In genomic region chr16:67801889-67802288, GRCh38 we compare ENCODE assay signal across 14 cellular contexts. TPM values are rescaled to one million over a fixed set of nuclear protein-coding genes. Genes with fewer than 3 reads are reported as not detected.
DNase-seq lines count a peak whose midpoint lies in the region; ATAC-seq, FAIRE-seq and TF ChIP-seq lines count a peak whose summit lies in the region.
"Had no signal": no experiment of that assay in that cellular context is flagged by ENCODE, and none has a peak within 500 bp of the region (broad histone marks: within the 10 kb centered on the region; RNA-seq: fewer than 3 reads in every experiment).

No MANE protein-coding gene starts in this region.

- peaks cover 44% of the 10 kb centered on the region for H3K4me1 Mint-ChIP-seq in T-helper 2 cell treated with Interferon-gamma antibody and Interleukin-4, amounts not matched to agents 5 μg/mL and 100 μg/mL, for 36 hours (ENCODE audit: low read depth)

- FAIRE-seq in GM12892 (lab: Jason Lieb, UNC): peak; percentile 30

- no peak for ATAC-seq in activated naive CD4-positive, alpha-beta T cell treated with anti-CD3 and anti-CD28 coated beads, Interleukin-2, amount 50 U/mL, for 72 hours
- ATAC-seq: left lobe of liver, right cardiac atrium had no signal

- peak overlapping the region; percentile 69 for H3K27ac Mint-ChIP-seq in T-helper 2 cell treated with Interferon-gamma antibody and Interleukin-4, amounts not matched to agents 5 μg/mL and 100 μg/mL, for 36 hours
- peak overlapping the region; percentile 42 to 93 for H3K27ac Mint-ChIP-seq in activated naive CD4-positive, alpha-beta T cell treated with anti-CD3 and anti-CD28 coated beads, Interleukin-2, amount 50 U/mL, for 72 hours
- H3K27ac Mint-ChIP-seq: nephron had no signal

- peaks cover 54% of the 10 kb centered on the region for H3K36me3 Mint-ChIP-seq in T-helper 2 cell treated with Interferon-gamma antibody and Interleukin-4, amounts not matched to agents 5 μg/mL and 100 μg/mL, for 36 hours (ENCODE audit: low read depth)
- H3K36me3 Mint-ChIP-seq in activated naive CD4-positive, alpha-beta T cell treated with anti-CD3 and anti-CD28 coated beads, Interleukin-2, amount 50 U/mL, for 72 hours: peaks cover 11 to 39% of the 10 kb centered on the region in 2 donors

- DNase-seq in GM12892 (ENCODE audit: insufficient read length) (no peak), NCI-H2081 (lab: John Stamatoyannopoulos, UW) (no peak), D341Med (ENCODE audit: low spot score) (no peak), COLO668 (lab: John Stamatoyannopoulos, UW; ENCODE audit: unreplicated experiment) (no peak)
- no peak for DNase-seq in T-helper 2 cell treated with Interferon-gamma antibody and Interleukin-4, amounts not matched to agents 5 μg/mL and 100 μg/mL, for 36 hours (ENCODE audit: low spot score)
- DNase-seq in activated naive CD4-positive, alpha-beta T cell treated with anti-CD3 and anti-CD28 coated beads, Interleukin-2, amount 50 U/mL, for 72 hours (ENCODE audit: low spot score in 2 of 2): peak in 1 of 2 donors; percentile 12
- DNase-seq in stimulated activated CD4-positive, alpha-beta T cell treated with anti-CD3 and anti-CD28 coated beads, Interleukin-4, amount 100 ng/mL, for 24 hours: peak; percentile 11
- DNase-seq: caudate nucleus, NCI-H2029, NCI-H774, right cardiac atrium, Right ventricle myocardium superior had no signal

- no peaks in the 10 kb centered on the region for H3K9me3 Mint-ChIP-seq in T-helper 2 cell treated with Interferon-gamma antibody and Interleukin-4, amounts not matched to agents 5 μg/mL and 100 μg/mL, for 36 hours
- H3K9me3 Mint-ChIP-seq in activated naive CD4-positive, alpha-beta T cell treated with anti-CD3 and anti-CD28 coated beads, Interleukin-2, amount 50 U/mL, for 72 hours: no peaks in the 10 kb centered on the region
- H3K9me3 Mint-ChIP-seq: nephron had no signal

- H3K4me3 Mint-ChIP-seq in T-helper 2 cell treated with Interferon-gamma antibody and Interleukin-4, amounts not matched to agents 5 μg/mL and 100 μg/mL, for 36 hours: peak overlapping the region; percentile 54

- no peaks in the 10 kb centered on the region for H3K27me3 Mint-ChIP-seq in T-helper 2 cell treated with Interferon-gamma antibody and Interleukin-4, amounts not matched to agents 5 μg/mL and 100 μg/mL, for 36 hours (ENCODE audit: low read depth)

- no peak for TF ChIP-seq POLR2A in GM12892 (IDR thresholded peaks at IDR 0.05; ENCODE audit: low read depth, low read length)

RNA-seq across cellular contexts. Expression of gene RANBP10, which starts 4.5 kb away (rescaled TPM):
- 6.2 TPM for polyA plus RNA-seq in GM12892 (2012; ENCODE audit: missing spikeins)
- 10 to 100 TPM; 18.3 to 21.2 TPM for total RNA-seq in activated naive CD4-positive, alpha-beta T cell treated with anti-CD3 and anti-CD28 coated beads, Interleukin-2, amount 50 U/mL, for 72 hours

RNA-seq across cellular contexts. Expression of gene TSNAXIP1, which starts 4.8 kb away (rescaled TPM):
- 0.38 TPM for polyA plus RNA-seq in GM12892 (2012; ENCODE audit: missing spikeins)
- under 1 TPM in 1 of 2 donors, not detected in 1; 0.35 TPM for total RNA-seq in activated naive CD4-positive, alpha-beta T cell treated with anti-CD3 and anti-CD28 coated beads, Interleukin-2, amount 50 U/mL, for 72 hours

RNA-seq across cellular contexts. Expression of gene THAP11, which starts 40.2 kb away (rescaled TPM):
- 14.4 TPM for polyA plus RNA-seq in GM12892 (2012; ENCODE audit: missing spikeins)
- 10 to 100 TPM; 26.9 to 43.2 TPM for total RNA-seq in activated naive CD4-positive, alpha-beta T cell treated with anti-CD3 and anti-CD28 coated beads, Interleukin-2, amount 50 U/mL, for 72 hours

RNA-seq across cellular contexts. Expression of gene NUTF2, which starts 44.8 kb away (rescaled TPM):
- polyA plus RNA-seq in GM12892 (2012; ENCODE audit: missing spikeins): 131 TPM
- 100 to 1,000 TPM; 111 to 160 TPM for total RNA-seq in activated naive CD4-positive, alpha-beta T cell treated with anti-CD3 and anti-CD28 coated beads, Interleukin-2, amount 50 U/mL, for 72 hours

RNA-seq across cellular contexts. Expression of gene CENPT, which starts 45.6 kb away (rescaled TPM):
- 23.0 TPM for polyA plus RNA-seq in GM12892 (2012; ENCODE audit: missing spikeins)
- total RNA-seq in activated naive CD4-positive, alpha-beta T cell treated with anti-CD3 and anti-CD28 coated beads, Interleukin-2, amount 50 U/mL, for 72 hours: 10 to 100 TPM; 49.5 to 86.4 TPM
